8 cellular contexts compared by ENCODE assay signal in genomic region chrX:152915541-152916241, GRCh38. TPM values are rescaled to one million over a fixed set of nuclear protein-coding genes. Genes with fewer than 3 reads are reported as not detected.
DNase-seq lines count a peak whose midpoint lies in the region; ATAC-seq, FAIRE-seq and TF ChIP-seq lines count a peak whose summit lies in the region.

No MANE protein-coding gene starts in this region.

- no peaks in the 10 kb centered on the region for H3K36me3 Mint-ChIP-seq in activated CD8-positive, alpha-beta memory T cell treated with anti-CD3 and anti-CD28 coated beads, Interleukin-2, amount 10 ng/mL, durations not matched to agents 7 days and 5 days

- H3K27me3 Mint-ChIP-seq in activated CD8-positive, alpha-beta memory T cell treated with anti-CD3 and anti-CD28 coated beads, Interleukin-2, amount 10 ng/mL, durations not matched to agents 7 days and 5 days, result no peaks in the 10 kb centered on the region

- peak; percentile 49 for ATAC-seq in activated CD8-positive, alpha-beta memory T cell treated with anti-CD3 and anti-CD28 coated beads, Interleukin-2, amount 10 ng/mL, durations not matched to agents 7 days and 5 days
- ATAC-seq in GM21717 (IDR thresholded peaks at IDR 0.05; ENCODE audit: unreplicated experiment), result peak; percentile 80

- H3K4me3 Mint-ChIP-seq in activated CD8-positive, alpha-beta memory T cell treated with anti-CD3 and anti-CD28 coated beads, Interleukin-2, amount 10 ng/mL, durations not matched to agents 7 days and 5 days, result no peak overlapping the region

- H3K9me2 ChIP-seq in hepatocyte (replicated peaks; ENCODE audit: insufficient read depth), result no peaks in the 10 kb centered on the region

- CTCF ChIA-PET in activated CD8-positive, alpha-beta memory T cell treated with anti-CD3 and anti-CD28 coated beads, Interleukin-2, amount 10 ng/mL, durations not matched to agents 7 days and 5 days (lab: Charles Lee), result no interaction called here

- no peak overlapping the region for H3K4me3 ChIP-seq in hepatocyte
- no peak overlapping the region for H3K4me3 ChIP-seq in tibial nerve

- no peaks in the 10 kb centered on the region for H4K20me1 ChIP-seq in hepatocyte (ENCODE audit: insufficient read depth, poor library complexity, severe bottlenecking)

- H3K9me3 ChIP-seq in hepatocyte (ENCODE audit: low read depth) (no peaks in the 10 kb centered on the region), tibial nerve (no peaks in the 10 kb centered on the region)

- peak overlapping the region; percentile 45 for H3K27ac ChIP-seq in hepatocyte
- H3K27ac ChIP-seq in tibial nerve, result no peak overlapping the region

- TF ChIP-seq CTCF in hepatocyte (IDR thresholded peaks at IDR 0.05; ENCODE audit: poor library complexity) (peak; percentile 54), tibial nerve (IDR thresholded peaks at IDR 0.05) (peak; percentile 13 to 39 (median 38))

- 55% methylated on average over 13 of the region's 13 CpGs for WGBS in hepatocyte (ENCODE audit: low lambda C conversion rate, missing lambda C conversion rate)
- 35 to 47% methylated on average over 6 to 13 of the region's 13 CpGs for WGBS in tibial nerve, 2 donors

- TF ChIP-seq POLR2A in tibial nerve (IDR thresholded peaks at IDR 0.05), result no peak

- no peaks in the 10 kb centered on the region for H3K27me3 ChIP-seq in hepatocyte
- H3K27me3 ChIP-seq in tibial nerve, result no peaks in the 10 kb centered on the region

- H3K4me1 Mint-ChIP-seq in activated CD8-positive, alpha-beta memory T cell treated with anti-CD3 and anti-CD28 coated beads, Interleukin-2, amount 10 ng/mL, durations not matched to agents 7 days and 5 days, result no peaks in the 10 kb centered on the region

- H3K4me2 ChIP-seq in hepatocyte, result no peak overlapping the region

- H3K4me1 ChIP-seq in hepatocyte (ENCODE audit: insufficient read depth), result peaks cover 9% of the 10 kb centered on the region
- H3K4me1 ChIP-seq in tibial nerve, result no peaks in the 10 kb centered on the region

- no peak for FAIRE-seq in HTR-8/SVneo (lab: Jason Lieb, UNC)

- no peak overlapping the region for H3K27ac Mint-ChIP-seq in activated CD8-positive, alpha-beta memory T cell treated with anti-CD3 and anti-CD28 coated beads, Interleukin-2, amount 10 ng/mL, durations not matched to agents 7 days and 5 days

- DNase-seq in activated CD8-positive, alpha-beta memory T cell treated with anti-CD3 and anti-CD28 coated beads, Interleukin-2, amount 10 ng/mL, durations not matched to agents 7 days and 5 days, result no peak
- DNase-seq in activated CD8-positive, alpha-beta memory T cell treated with anti-CD3 and anti-CD28 coated beads, Interleukin-2, amount 50 U/mL, for 4 hours, result no peak
- peak; percentile 18 for DNase-seq in HTR-8/SVneo (ENCODE audit: insufficient read length, low spot score)
- DNase-seq in UCSD-AML1 (lab: John Stamatoyannopoulos, UW; ENCODE audit: unreplicated experiment), result peak; percentile 52
- peak; percentile 52 for DNase-seq in hepatocyte (ENCODE audit: low spot score)
- DNase-seq in tibial nerve (ENCODE audit: low spot score in 2 of 2), result no peak
- DNase-seq in activated CD8-positive, alpha-beta memory T cell treated with anti-CD3 and anti-CD28 coated beads for 24 hours, result no peak

- no peak overlapping the region for H2AFZ ChIP-seq in hepatocyte

- no peak for TF ChIP-seq EP300 in tibial nerve (IDR thresholded peaks at IDR 0.05)

- H3K36me3 ChIP-seq in hepatocyte (replicated peaks; ENCODE audit: insufficient read depth, low read depth), result no peaks in the 10 kb centered on the region
- H3K36me3 ChIP-seq in tibial nerve, result no peaks in the 10 kb centered on the region

- no peaks in the 10 kb centered on the region for H3K79me2 ChIP-seq in hepatocyte

- no peaks in the 10 kb centered on the region for H3K9me3 Mint-ChIP-seq in activated CD8-positive, alpha-beta memory T cell treated with anti-CD3 and anti-CD28 coated beads, Interleukin-2, amount 10 ng/mL, durations not matched to agents 7 days and 5 days (ENCODE audit: low read depth)

RNA-seq across cellular contexts. Expression of gene ZNF185, which starts 17.8 kb away (rescaled TPM):
- under 1 TPM; 0.91 to 0.93 TPM for total RNA-seq in activated CD8-positive, alpha-beta memory T cell treated with anti-CD3 and anti-CD28 coated beads, Interleukin-2, amount 10 ng/mL, durations not matched to agents 7 days and 5 days
- total RNA-seq in hepatocyte (10.6 and 10.8 TPM in 2 replicates), tibial nerve (10 to 100 TPM; 17.1 to 55.1 (median 28.6) TPM)
- polyA plus RNA-seq in hepatocyte, result 18.1 and 18.3 TPM in 2 replicates

Comparison
In these comparisons a context has a peak if more than half of its experiments do, and no peak if none do; other contexts are left out.
1. DNase-seq: peak in HTR-8/SVneo (single experiment), UCSD-AML1 (single experiment) and hepatocyte (single experiment); none in activated CD8-positive, alpha-beta memory T cell treated with anti-CD3 and anti-CD28 coated beads, Interleukin-2, amount 10 ng/mL, durations not matched to agents 7 days and 5 days (single experiment), activated CD8-positive, alpha-beta memory T cell treated with anti-CD3 and anti-CD28 coated beads, Interleukin-2, amount 50 U/mL, for 4 hours (single experiment), tibial nerve (0 of 2) and activated CD8-positive, alpha-beta memory T cell treated with anti-CD3 and anti-CD28 coated beads for 24 hours (single experiment).